In the genomic region with DNA sequence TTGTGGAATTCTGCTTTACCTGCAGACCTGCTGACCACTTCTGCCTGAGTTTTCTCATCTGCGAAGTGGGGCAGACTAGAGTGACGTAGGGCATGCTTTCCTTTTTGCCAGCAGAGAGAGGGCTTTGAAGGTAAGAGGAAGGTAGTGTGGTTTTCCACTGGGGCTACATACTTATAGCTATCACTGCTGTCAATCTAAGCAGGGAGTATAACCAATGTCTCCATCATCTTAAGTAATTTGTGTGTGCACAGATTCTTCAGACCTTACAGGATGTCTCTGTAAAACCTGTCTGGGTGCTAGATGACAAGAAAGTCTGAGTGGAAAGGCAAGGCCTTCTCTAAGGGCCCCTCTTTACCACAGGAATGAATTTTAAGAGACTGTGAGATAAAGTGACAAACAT, we compare ENCODE assay signal across 14 cellular contexts.
A peak's percentile ranks its signal among the peaks of the same experiment; 100 is the strongest.
DNase-seq lines count a peak whose midpoint lies in the region; ATAC-seq and TF ChIP-seq lines count a peak whose summit lies in the region.
"Had no signal": no experiment of that assay in that cellular context is flagged by ENCODE, and none has a peak within 500 bp of the region (broad histone marks: within the 10 kb centered on the region; RNA-seq: fewer than 3 reads in every experiment).

No MANE protein-coding gene starts in this region.

- H3K4me1 Mint-ChIP-seq in CD4-positive, CD25-positive, alpha-beta regulatory T cell: peaks cover 13 to 47% (median 18%) of the 10 kb centered on the region in 4 donors
- peaks cover 37 to 70% (median 53%) of the 10 kb centered on the region in 4 donors for H3K4me1 Mint-ChIP-seq in CD4-positive, alpha-beta memory T cell
- H3K4me1 Mint-ChIP-seq in activated CD8-positive, alpha-beta T cell treated with anti-CD3 and anti-CD28 coated beads, Interleukin-2, amount 10 ng/mL, durations not matched to agents 7 days and 5 days (ENCODE audit: low read depth): peaks cover 63% of the 10 kb centered on the region

- CTCF ChIA-PET in CD4-positive, alpha-beta memory T cell (lab: Charles Lee; ENCODE audit: partially characterized antibody): interaction anchor here (0.9 to 2.0 kb wide), 4 partner anchors 109 to 146 kb away, joined by 3 to 7 read pairs (median 4); no protein-coding TSS in a partner anchor
- CTCF ChIA-PET in activated CD8-positive, alpha-beta T cell treated with anti-CD3 and anti-CD28 coated beads, Interleukin-2, amount 10 ng/mL, durations not matched to agents 7 days and 5 days (lab: Charles Lee): interaction anchor here (0.6 to 1.5 kb wide), 2 partner anchors 116 to 143 kb away, joined by 4 to 5 read pairs; no protein-coding TSS in a partner anchor

- H3K27ac ChIP-seq in CD4-positive, CD25-positive, alpha-beta regulatory T cell (ENCODE audit: insufficient read depth, low read length, poor library complexity, severe bottlenecking): no peak overlapping the region
- H3K27ac ChIP-seq in CD4-positive, alpha-beta memory T cell (ENCODE audit: low read depth, low read length): no peak overlapping the region
- peak overlapping the region; percentile 24 for H3K27ac ChIP-seq in effector memory CD4-positive, alpha-beta T cell (ENCODE audit: insufficient read depth, low read length, poor library complexity, severe bottlenecking)

- DNase-seq in CD4-positive, CD25-positive, alpha-beta regulatory T cell: peak in 1 of 3 donors; percentile 15
- peak; percentile 35 to 66 (median 56) for DNase-seq in CD4-positive, alpha-beta memory T cell
- no peak for DNase-seq in activated CD8-positive, alpha-beta T cell treated with anti-CD3 and anti-CD28 coated beads, Interleukin-2, amount 10 ng/mL, durations not matched to agents 7 days and 5 days
- DNase-seq in effector memory CD4-positive, alpha-beta T cell: peak in 1 of 3 donors; percentile 15
- DNase-seq in NCI-H2081 treated with DMSO at 0.1 percent for 48 hours (lab: John Stamatoyannopoulos, UW): no peak
- no peak for DNase-seq in erythroblast (lab: John Stamatoyannopoulos, UW)
- no peak for DNase-seq in medulla oblongata (ENCODE audit: extremely low spot score)
- DNase-seq: DMS 273 treated with DMSO at 0.1 percent for 48 hours; GOT3; NCI-H345; NCI-H526 treated with DMSO at 0.1 percent for 48 hours; NK-92 treated with Interleukin-12 subunit alpha and Interleukin-12 subunit beta, amount 100 ng/mL, for 24 hours; OCI-M1 had no signal

- H3K27me3 Mint-ChIP-seq in CD4-positive, CD25-positive, alpha-beta regulatory T cell: no peaks in the 10 kb centered on the region
- H3K27me3 Mint-ChIP-seq in CD4-positive, alpha-beta memory T cell: no peaks in the 10 kb centered on the region
- no peaks in the 10 kb centered on the region for H3K27me3 Mint-ChIP-seq in activated CD8-positive, alpha-beta T cell treated with anti-CD3 and anti-CD28 coated beads, Interleukin-2, amount 10 ng/mL, durations not matched to agents 7 days and 5 days (ENCODE audit: low read depth)
- H3K27me3 Mint-ChIP-seq: B cell had no signal

- intact Hi-C loops in CD4-positive, alpha-beta memory T cell (cut with micrococcal nuclease): loop anchor here (2.0 kb wide), 1 partner anchor 52 kb away; no protein-coding TSS in a partner anchor

- H3K27ac Mint-ChIP-seq in CD4-positive, CD25-positive, alpha-beta regulatory T cell: peak overlapping the region in 2 of 3 donors; percentile 29 to 88
- peak overlapping the region; percentile 74 to 94 (median 93) for H3K27ac Mint-ChIP-seq in CD4-positive, alpha-beta memory T cell
- peak overlapping the region; percentile 1 for H3K27ac Mint-ChIP-seq in activated CD8-positive, alpha-beta T cell treated with anti-CD3 and anti-CD28 coated beads, Interleukin-2, amount 10 ng/mL, durations not matched to agents 7 days and 5 days
- H3K27ac Mint-ChIP-seq: B cell had no signal

- no peak for TF ChIP-seq POLR2A in erythroblast (IDR thresholded peaks at IDR 0.05; ENCODE audit: low read length)

- peaks cover 0 to 4% (median 1%) of the 10 kb centered on the region in 7 donors for H3K9me3 Mint-ChIP-seq in CD4-positive, CD25-positive, alpha-beta regulatory T cell
- peaks cover 0 to 6% (median 2%) of the 10 kb centered on the region in 8 donors for H3K9me3 Mint-ChIP-seq in CD4-positive, alpha-beta memory T cell
- H3K9me3 Mint-ChIP-seq in activated CD8-positive, alpha-beta T cell treated with anti-CD3 and anti-CD28 coated beads, Interleukin-2, amount 10 ng/mL, durations not matched to agents 7 days and 5 days (ENCODE audit: insufficient read depth): peaks cover 13% of the 10 kb centered on the region

- POLR2A ChIA-PET in CD4-positive, alpha-beta memory T cell (lab: Charles Lee; ENCODE audit: partially characterized antibody): interaction anchor here (0.6 to 1.9 kb wide), 8 partner anchors 53 to 168 kb away, joined by 3 to 8 read pairs (median 4); a partner anchor contains a TSS
- POLR2A ChIA-PET in activated CD8-positive, alpha-beta T cell treated with anti-CD3 and anti-CD28 coated beads, Interleukin-2, amount 10 ng/mL, durations not matched to agents 7 days and 5 days (lab: Charles Lee): no interaction called here

- H3K36me3 Mint-ChIP-seq in CD4-positive, CD25-positive, alpha-beta regulatory T cell: no peaks in the 10 kb centered on the region
- H3K36me3 Mint-ChIP-seq in CD4-positive, alpha-beta memory T cell: peaks cover 2 to 3% of the 10 kb centered on the region in 2 donors
- H3K36me3 Mint-ChIP-seq in activated CD8-positive, alpha-beta T cell treated with anti-CD3 and anti-CD28 coated beads, Interleukin-2, amount 10 ng/mL, durations not matched to agents 7 days and 5 days (ENCODE audit: low read depth): peaks cover 15% of the 10 kb centered on the region

- H3K27me3 ChIP-seq in CD4-positive, CD25-positive, alpha-beta regulatory T cell (ENCODE audit: control insufficient read depth, insufficient read depth, low read length): no peaks in the 10 kb centered on the region
- no peaks in the 10 kb centered on the region for H3K27me3 ChIP-seq in CD4-positive, alpha-beta memory T cell (ENCODE audit: insufficient read depth, low read length)
- H3K27me3 ChIP-seq in effector memory CD4-positive, alpha-beta T cell (replicated peaks; ENCODE audit: control insufficient read depth, insufficient read depth, low read length, poor library complexity, severe bottlenecking): no peaks in the 10 kb centered on the region

- no peak overlapping the region for H3K4me3 Mint-ChIP-seq in CD4-positive, CD25-positive, alpha-beta regulatory T cell
- peak overlapping the region in 5 of 8 donors; percentile 20 to 59 (median 32) for H3K4me3 Mint-ChIP-seq in CD4-positive, alpha-beta memory T cell
- no peak overlapping the region for H3K4me3 Mint-ChIP-seq in activated CD8-positive, alpha-beta T cell treated with anti-CD3 and anti-CD28 coated beads, Interleukin-2, amount 10 ng/mL, durations not matched to agents 7 days and 5 days
- H3K4me3 Mint-ChIP-seq: B cell had no signal

- H3K4me1 ChIP-seq in CD4-positive, CD25-positive, alpha-beta regulatory T cell (ENCODE audit: control insufficient read depth, insufficient read depth, low read length, poor library complexity, severe bottlenecking): peaks cover 3% of the 10 kb centered on the region
- H3K4me1 ChIP-seq in CD4-positive, alpha-beta memory T cell (ENCODE audit: insufficient read depth, low read length): peaks cover 34% of the 10 kb centered on the region
- H3K4me1 ChIP-seq in effector memory CD4-positive, alpha-beta T cell (ENCODE audit: control insufficient read depth, insufficient read depth, low read length, poor library complexity, severe bottlenecking): peaks cover 17% of the 10 kb centered on the region

- H3K9me3 ChIP-seq in CD4-positive, CD25-positive, alpha-beta regulatory T cell (ENCODE audit: control insufficient read depth in 2 of 2, low read length in 2 of 2): peaks cover 3 to 4% of the 10 kb centered on the region in 2 experiments
- no peaks in the 10 kb centered on the region for H3K9me3 ChIP-seq in CD4-positive, alpha-beta memory T cell (ENCODE audit: control insufficient read depth in 1 of 2, low read length in 2 of 2)
- H3K9me3 ChIP-seq in effector memory CD4-positive, alpha-beta T cell (ENCODE audit: control insufficient read depth, low read length): no peaks in the 10 kb centered on the region

- peak in 1 of 2 donors; percentile 53 for ATAC-seq in CD4-positive, CD25-positive, alpha-beta regulatory T cell (ENCODE audit: low read depth in 2 of 2)
- ATAC-seq in activated CD8-positive, alpha-beta T cell treated with anti-CD3 and anti-CD28 coated beads, Interleukin-2, amount 10 ng/mL, durations not matched to agents 7 days and 5 days: peak; percentile 71

- no peak overlapping the region for H3K4me3 ChIP-seq in CD4-positive, CD25-positive, alpha-beta regulatory T cell (ENCODE audit: low read depth, low read length)
- no peak overlapping the region for H3K4me3 ChIP-seq in CD4-positive, alpha-beta memory T cell (ENCODE audit: low read length in 2 of 2)
- H3K4me3 ChIP-seq in effector memory CD4-positive, alpha-beta T cell (ENCODE audit: insufficient read depth, low read depth, low read length, poor library complexity, severe bottlenecking): no peak overlapping the region

- H3K36me3 ChIP-seq in CD4-positive, CD25-positive, alpha-beta regulatory T cell (ENCODE audit: control insufficient read depth, insufficient read depth, low read length): no peaks in the 10 kb centered on the region
- H3K36me3 ChIP-seq in CD4-positive, alpha-beta memory T cell (ENCODE audit: insufficient read depth, low read length): no peaks in the 10 kb centered on the region
- H3K36me3 ChIP-seq in effector memory CD4-positive, alpha-beta T cell (ENCODE audit: control insufficient read depth, insufficient read depth, low read length): no peaks in the 10 kb centered on the region

Comparison
In these comparisons a context has a peak if more than half of its experiments do, and no peak if none do; other contexts are left out.
1. DNase-seq: peak in CD4-positive, alpha-beta memory T cell (5 of 5); none in activated CD8-positive, alpha-beta T cell treated with anti-CD3 and anti-CD28 coated beads, Interleukin-2, amount 10 ng/mL, durations not matched to agents 7 days and 5 days (single experiment), NCI-H2081 treated with DMSO at 0.1 percent for 48 hours (single experiment), erythroblast (0 of 2) and medulla oblongata (single experiment).
2. H3K27ac Mint-ChIP-seq: peak in every context shown above with its lines; median percentile 93 in CD4-positive, alpha-beta memory T cell; 58 in CD4-positive, CD25-positive, alpha-beta regulatory T cell; 1 in activated CD8-positive, alpha-beta T cell treated with anti-CD3 and anti-CD28 coated beads, Interleukin-2, amount 10 ng/mL, durations not matched to agents 7 days and 5 days.
3. H3K4me3 Mint-ChIP-seq: peak in CD4-positive, alpha-beta memory T cell (5 of 8); none in CD4-positive, CD25-positive, alpha-beta regulatory T cell (0 of 4) and activated CD8-positive, alpha-beta T cell treated with anti-CD3 and anti-CD28 coated beads, Interleukin-2, amount 10 ng/mL, durations not matched to agents 7 days and 5 days (single experiment).